Comparison of ENCODE assay signal across 11 cellular contexts in the genomic region with DNA sequence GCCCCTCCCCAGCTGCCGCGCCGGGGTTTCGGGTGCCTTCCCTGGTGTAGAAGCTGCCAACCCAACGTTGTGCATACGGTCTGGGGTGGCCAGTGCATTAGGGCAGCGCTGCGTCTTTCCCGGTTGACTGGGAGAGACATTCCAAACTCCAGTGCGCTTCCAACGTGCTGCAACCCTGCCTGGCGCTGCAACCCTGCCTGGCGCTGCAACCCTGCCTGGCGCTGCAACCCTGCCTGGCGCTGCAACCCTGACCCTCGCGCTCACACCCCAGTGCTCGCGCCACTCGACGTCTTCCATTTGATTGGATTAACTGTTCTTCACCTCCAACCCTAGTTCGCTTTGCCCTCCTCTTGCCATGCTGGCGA. TPM values are rescaled to one million over a fixed set of nuclear protein-coding genes. Genes with fewer than 3 reads are reported as not detected.
DNase-seq lines count a peak whose midpoint lies in the region; ATAC-seq and TF ChIP-seq lines count a peak whose summit lies in the region.
"Had no signal": no experiment of that assay in that cellular context is flagged by ENCODE, and none has a peak within 500 bp of the region (broad histone marks: within the 10 kb centered on the region; RNA-seq: fewer than 3 reads in every experiment).

No MANE protein-coding gene starts in this region.

- no peaks in the 10 kb centered on the region for H3K9me3 ChIP-seq in stomach smooth muscle (ENCODE audit: control insufficient read depth in 2 of 2, low read length in 2 of 2)

- no peak for TF ChIP-seq CTCF in astrocyte of the spinal cord (IDR thresholded peaks at IDR 0.05; ENCODE audit: low read depth, low read length)
- no peak for TF ChIP-seq CTCF in kidney epithelial cell (IDR thresholded peaks at IDR 0.05; ENCODE audit: insufficient read depth, low read length, poor library complexity, severe bottlenecking)

- H3K27me3 ChIP-seq in kidney epithelial cell (ENCODE audit: control insufficient read depth, insufficient read depth, low read length) (peaks cover 56% of the 10 kb centered on the region), stomach smooth muscle (ENCODE audit: control insufficient read depth in 1 of 2, insufficient read depth in 2 of 2, low read length in 2 of 2) (peaks cover 33 to 48% of the 10 kb centered on the region in 2 donors)

- DNase-seq in DMS53 (lab: John Stamatoyannopoulos, UW) (peak; percentile 72), DMS53 treated with DMSO at 0.1 percent for 48 hours (lab: John Stamatoyannopoulos, UW; ENCODE audit: unreplicated experiment) (no peak), astrocyte of the spinal cord (ENCODE audit: low read depth, low spot score) (no peak), kidney epithelial cell (ENCODE audit: low read depth) (no peak), pons (ENCODE audit: low spot score) (no peak), NCI-H1417 (lab: John Stamatoyannopoulos, UW) (no peak)

- in situ Hi-C loops in astrocyte of the spinal cord (cut with HindIII; ENCODE audit: low sequenced_read_pairs) = no loop called here

- no peak overlapping the region for H3K9ac ChIP-seq in stomach smooth muscle (ENCODE audit: low read length in 2 of 2)

- H3K36me3 ChIP-seq in kidney epithelial cell (ENCODE audit: control insufficient read depth, insufficient read depth, low read length) = no peaks in the 10 kb centered on the region
- H3K36me3 ChIP-seq in stomach smooth muscle (ENCODE audit: control insufficient read depth in 2 of 2, insufficient read depth in 2 of 2, low read length in 2 of 2) = no peaks in the 10 kb centered on the region

- H3K4me1 ChIP-seq in stomach smooth muscle (ENCODE audit: control insufficient read depth, insufficient read depth, low read length) = peaks cover 14% of the 10 kb centered on the region

- H3K27ac ChIP-seq in stomach smooth muscle (ENCODE audit: low read length) = no peak overlapping the region

- H3K4me3 ChIP-seq in astrocyte of the spinal cord (ENCODE audit: low read depth, low read length) = peak overlapping the region; percentile 30
- H3K4me3 ChIP-seq in kidney epithelial cell (ENCODE audit: low read depth, low read length) = peak overlapping the region; percentile 39
- peak overlapping the region; percentile 60 to 69 for H3K4me3 ChIP-seq in stomach smooth muscle (ENCODE audit: low read length in 2 of 2)

- no peak for ATAC-seq in HG02763 (IDR thresholded peaks at IDR 0.05; ENCODE audit: unreplicated experiment)

RNA-seq across cellular contexts. Expression of gene HAP1, which starts 0.5 kb away (rescaled TPM):
- 0.96 and 1.6 TPM in 2 replicates for total RNA-seq in kidney epithelial cell
- total RNA-seq: HT-29 had no signal

RNA-seq across cellular contexts. Expression of gene GAST, which starts 22.8 kb away (rescaled TPM):
- not detected in 2 replicates for total RNA-seq in kidney epithelial cell
- total RNA-seq: HT-29, pulmonary artery endothelial cell, SK-MEL-5 had no signal

RNA-seq across cellular contexts. Expression of gene EIF1, which starts 46.2 kb away (rescaled TPM):
- 318 and 368 TPM in 2 replicates for total RNA-seq in kidney epithelial cell

RNA-seq across cellular contexts. Expression of gene JUP, which starts 51.6 kb away (rescaled TPM):
- 749 and 895 TPM in 2 replicates for total RNA-seq in kidney epithelial cell
